Comparison of ENCODE assay signal across 18 cellular contexts in the genomic region with DNA sequence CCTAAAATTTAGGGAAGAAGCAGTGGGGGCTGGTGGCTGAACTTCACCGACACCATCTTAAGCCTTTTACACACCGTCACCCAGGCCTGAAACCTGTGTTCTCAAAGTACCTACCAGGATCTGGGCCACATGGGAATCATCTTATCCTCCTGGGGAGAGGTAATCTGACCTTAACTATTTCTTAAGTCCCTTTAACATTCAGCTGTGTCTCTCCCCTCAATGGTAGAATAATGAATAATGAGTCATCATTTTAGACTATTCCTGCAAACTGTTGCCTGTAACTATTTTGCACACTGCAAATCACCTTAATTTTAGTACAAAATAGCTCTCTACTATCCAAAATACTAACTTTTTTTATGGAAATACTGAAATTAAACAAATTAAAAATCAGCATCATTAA.
DNase-seq lines count a peak whose midpoint lies in the region; ATAC-seq, FAIRE-seq and TF ChIP-seq lines count a peak whose summit lies in the region.
"Had no signal": no experiment of that assay in that cellular context is flagged by ENCODE, and none has a peak within 500 bp of the region (broad histone marks: within the 10 kb centered on the region; RNA-seq: fewer than 3 reads in every experiment).

No MANE protein-coding gene starts in this region.

- peaks cover 52% of the 10 kb centered on the region for H3K4me1 ChIP-seq in adipocyte (ENCODE audit: control insufficient read depth, insufficient read depth, low read length)

- H3K9me3 Mint-ChIP-seq in osteocyte (ENCODE audit: unreplicated experiment): no peaks in the 10 kb centered on the region

- H3K4me3 Mint-ChIP-seq in osteocyte (ENCODE audit: unreplicated experiment): no peak overlapping the region
- H3K4me3 Mint-ChIP-seq: B cell had no signal

- no peak for ATAC-seq in Right ventricle myocardium inferior
- ATAC-seq in GM18867 (IDR thresholded peaks at IDR 0.05; ENCODE audit: unreplicated experiment): no peak
- ATAC-seq: heart right ventricle had no signal

- H3K36me3 ChIP-seq in adipocyte (ENCODE audit: control insufficient read depth, insufficient read depth, low read length, severe bottlenecking): no peaks in the 10 kb centered on the region
- H3K36me3 ChIP-seq: adrenal gland, heart right ventricle, upper lobe of left lung had no signal

- intact Hi-C loops in Right ventricle myocardium inferior (cut with DNase I): no loop called here

- no peaks in the 10 kb centered on the region for H3K9me3 ChIP-seq in adipocyte (ENCODE audit: control insufficient read depth, low read length)
- H3K9me3 ChIP-seq: adrenal gland, heart right ventricle, upper lobe of left lung had no signal

- H3K4me1 Mint-ChIP-seq in osteocyte (ENCODE audit: unreplicated experiment): peaks cover 34% of the 10 kb centered on the region
- H3K4me1 Mint-ChIP-seq: B cell had no signal

- DNase-seq in NCI-H2171 treated with DMSO at 0.1 percent for 48 hours (lab: John Stamatoyannopoulos, UW) (peak; percentile 58), NCI-H2171 (lab: John Stamatoyannopoulos, UW) (no peak), NCI-H2107 (lab: John Stamatoyannopoulos, UW) (peak; percentile 43), adipocyte (ENCODE audit: low read depth) (peak; percentile 4), osteocyte (ENCODE audit: extremely low spot score, unreplicated experiment) (no peak), GM19239 (ENCODE audit: insufficient read length, low spot score) (no peak), Right ventricle myocardium inferior (ENCODE audit: missing footprints) (no peak)
- DNase-seq: activated T-cell treated with anti-CD3 and anti-CD28 coated beads, Interleukin-2, amount 50 U/mL, for 1 hour; adrenal gland; heart right ventricle; NCI-H187; NCI-H526 treated with DMSO at 0.1 percent for 48 hours; Right ventricle myocardium superior; SW 1271; upper lobe of left lung had no signal

- H3K27me3 ChIP-seq in adipocyte (replicated peaks; ENCODE audit: control insufficient read depth, insufficient read depth, low read length): no peaks in the 10 kb centered on the region
- H3K27me3 ChIP-seq: adrenal gland, heart right ventricle, upper lobe of left lung had no signal

- FAIRE-seq in GM19239 (lab: Jason Lieb, UNC): no peak
- FAIRE-seq: H54 had no signal

- peak overlapping the region; percentile 23 for H3K27ac Mint-ChIP-seq in osteocyte (ENCODE audit: unreplicated experiment)
- H3K27ac Mint-ChIP-seq: B cell had no signal

- no peak overlapping the region for H3K9ac ChIP-seq in adipocyte (ENCODE audit: low read length)

- no peaks in the 10 kb centered on the region for H3K36me3 Mint-ChIP-seq in osteocyte (ENCODE audit: unreplicated experiment)

- H3K4me3 ChIP-seq in adipocyte (ENCODE audit: low read length): no peak overlapping the region
- H3K4me3 ChIP-seq: adrenal gland, heart right ventricle, upper lobe of left lung had no signal

- no peak for TF ChIP-seq CTCF in osteocyte (IDR thresholded peaks at IDR 0.05)

- no peaks in the 10 kb centered on the region for H3K27me3 Mint-ChIP-seq in osteocyte (ENCODE audit: unreplicated experiment)

Comparison
In these comparisons a context has a peak if more than half of its experiments do, and no peak if none do; other contexts are left out.
1. DNase-seq: peak in NCI-H2171 treated with DMSO at 0.1 percent for 48 hours (single experiment), NCI-H2107 (single experiment) and adipocyte (single experiment); none in NCI-H2171 (single experiment), osteocyte (single experiment), GM19239 (single experiment) and Right ventricle myocardium inferior (single experiment).